Comparison of ENCODE assay signal across 26 cellular contexts in the genomic region with DNA sequence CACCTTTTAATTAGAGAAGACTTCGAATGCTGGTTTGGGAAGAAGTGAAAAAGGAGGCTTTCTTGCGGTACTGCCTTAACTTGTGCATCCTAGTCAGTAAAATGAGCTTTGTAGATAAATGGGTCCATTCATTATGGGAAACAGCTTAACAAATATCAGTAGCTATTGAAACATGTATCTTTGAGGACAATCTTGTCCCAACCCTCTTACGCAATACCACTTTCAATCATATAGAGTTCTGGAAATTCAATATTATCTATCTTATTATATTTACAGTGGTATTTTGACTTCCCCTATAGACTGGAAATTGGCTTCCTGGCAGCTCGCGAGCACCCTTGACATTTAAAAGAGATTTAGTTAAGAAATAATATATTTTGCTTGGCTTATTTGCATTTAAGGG.
"Had no signal": no experiment of that assay in that cellular context is flagged by ENCODE, and none has a peak within 500 bp of the region (broad histone marks: within the 10 kb centered on the region; RNA-seq: fewer than 3 reads in every experiment).

No MANE protein-coding gene starts in this region.

- FAIRE-seq: endometrium, islet of Langerhans, keratinocyte had no signal

- H3K27ac ChIP-seq: colonic mucosa, epithelial cell of prostate, esophagus squamous epithelium, gastrocnemius medialis, heart right ventricle, left lung, lower lobe of right lung had no signal

- H3K9me3 ChIP-seq: colonic mucosa, esophagus squamous epithelium, gastrocnemius medialis, left lung, lower lobe of right lung, mucosa of descending colon had no signal

- H3K27me3 ChIP-seq: colonic mucosa, esophagus squamous epithelium, gastrocnemius medialis, heart right ventricle, left lung had no signal

- H3K36me3 ChIP-seq: colonic mucosa, esophagus squamous epithelium, gastrocnemius medialis, heart right ventricle, left lung, lower lobe of right lung had no signal

- ATAC-seq: effector memory CD8-positive, alpha-beta T cell; esophagus mucosa; gastrocnemius medialis; heart right ventricle; left cardiac atrium; left lung; left ventricle myocardium superior; lower lobe of right lung; mucosa of descending colon had no signal

- H3K4me3 ChIP-seq: colonic mucosa, esophagus squamous epithelium, gastrocnemius medialis, heart right ventricle, left lung, lower lobe of right lung, mucosa of descending colon had no signal

- H3K4me1 ChIP-seq: colonic mucosa, esophagus squamous epithelium, gastrocnemius medialis, heart right ventricle, left lung, lower lobe of right lung had no signal

- DNase-seq: colonic mucosa; cortex of kidney; effector CD8-positive, alpha-beta T cell; effector memory CD8-positive, alpha-beta T cell; endodermal cell; erythroblast; esophagus squamous epithelium; foreskin fibroblast; foreskin melanocyte; gastrocnemius medialis; glutamatergic neuron; head of caudate nucleus; heart right ventricle; hippocampal formation; left cardiac atrium; left lung; left ventricle myocardium superior; lower lobe of right lung; mesenchymal stem cell; mucosa of descending colon; naive B cell had no signal
